In the genomic region with DNA sequence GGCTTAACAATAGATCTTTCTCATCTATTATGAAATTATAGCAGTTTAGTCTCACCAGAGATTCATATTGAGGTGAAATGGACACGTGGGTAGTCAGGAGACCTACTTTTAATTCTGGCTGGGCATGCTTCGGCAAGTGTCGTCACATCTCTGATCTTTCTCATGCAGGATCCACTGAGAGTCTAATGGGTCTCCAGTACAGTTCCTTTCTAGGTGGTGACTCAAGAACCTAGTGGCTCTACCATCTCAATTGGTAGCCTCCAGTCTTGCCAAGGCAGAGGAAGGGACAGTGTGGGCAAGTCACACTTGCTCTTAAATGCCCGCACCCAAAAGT, we compare ENCODE assay signal across 20 cellular contexts.
A peak's percentile ranks its signal among the peaks of the same experiment; 100 is the strongest.
DNase-seq lines count a peak whose midpoint lies in the region; ATAC-seq, FAIRE-seq and TF ChIP-seq lines count a peak whose summit lies in the region.
"Had no signal": no experiment of that assay in that cellular context is flagged by ENCODE, and none has a peak within 500 bp of the region (broad histone marks: within the 10 kb centered on the region; RNA-seq: fewer than 3 reads in every experiment).

No MANE protein-coding gene starts in this region.

- H3K4me3 ChIP-seq in HEK293 (ENCODE audit: low read depth, low read length) (no peak overlapping the region), H1 (ENCODE audit: extremely low read depth in 1 of 4, insufficient read depth in 2 of 4, low read depth in 3 of 4, low read length in 4 of 4) (no peak overlapping the region), stomach (no peak overlapping the region)
- H3K4me3 ChIP-seq: A549, MG63, PC-9 had no signal

- no peak for TF ChIP-seq RAD21 in H1 (IDR thresholded peaks at IDR 0.05 in 1 of 2, conservative IDR thresholded peaks at IDR 0.05 in 1 of 2; ENCODE audit: low read depth in 2 of 2, low read length in 2 of 2)

- TF ChIP-seq CTCF in HEK293 (tag by site-specific recombination; IDR thresholded peaks at IDR 0.05) (no peak), H1 (IDR thresholded peaks at IDR 0.05; ENCODE audit: control extremely low read depth in 1 of 3, insufficient read depth in 1 of 3, low read depth in 1 of 3, low read length in 3 of 3) (no peak), stomach (IDR thresholded peaks at IDR 0.05) (no peak)

- TF ChIP-seq EP300 in H1 (IDR thresholded peaks at IDR 0.05; ENCODE audit: borderline replicate concordance in 1 of 2, low read depth in 2 of 2, low read length in 2 of 2) (no peak), stomach (IDR thresholded peaks at IDR 0.05) (no peak)

- H2BK5ac ChIP-seq in H1 (ENCODE audit: low read depth, low read length), result no peak overlapping the region

- POLR2A ChIA-PET in HEK293 (lab: Yijun Ruan, JAX) (no interaction called here), H1 (lab: Charles Lee; ENCODE audit: partially characterized antibody) (no interaction called here)

- no peaks in the 10 kb centered on the region; a peak in 1 of 7 replicates for H3K27me3 ChIP-seq in H1 (replicated peaks in 1 of 4; ENCODE audit: control insufficient read depth in 3 of 4, extremely low read depth in 1 of 4, insufficient read depth in 3 of 4, low read length in 3 of 4)
- H3K27me3 ChIP-seq in stomach, result peaks cover 0 to under 1% (median 0%) of the 10 kb centered on the region in 3 donors
- H3K27me3 ChIP-seq: MG63 had no signal

- H4K20me1 ChIP-seq in H1 (replicated peaks in 1 of 2; ENCODE audit: control insufficient read depth in 1 of 2, insufficient read depth in 2 of 2, low read length in 2 of 2), result no peaks in the 10 kb centered on the region

- H3K4me1 ChIP-seq in HEK293 (ENCODE audit: control insufficient read depth, insufficient read depth, low read length), result no peaks in the 10 kb centered on the region
- no peaks in the 10 kb centered on the region for H3K4me1 ChIP-seq in H1 (replicated peaks in 1 of 4; ENCODE audit: control insufficient read depth in 3 of 4, insufficient read depth in 4 of 4, low read length in 3 of 4)
- H3K4me1 ChIP-seq in stomach, result peaks cover 0 to 42% (median 6%) of the 10 kb centered on the region in 4 donors
- H3K4me1 ChIP-seq: Caco-2 had no signal

- H3K36me3 ChIP-seq in HEK293 (ENCODE audit: control insufficient read depth in 2 of 2, insufficient read depth in 1 of 2, low read length in 2 of 2) (no peaks in the 10 kb centered on the region), H1 (ENCODE audit: control insufficient read depth in 2 of 4, insufficient read depth in 4 of 4, low read length in 3 of 4) (no peaks in the 10 kb centered on the region), stomach (no peaks in the 10 kb centered on the region)

- H3K14ac ChIP-seq in H1 (ENCODE audit: insufficient read length), result no peak overlapping the region

- H2AFZ ChIP-seq in H1 (ENCODE audit: low read length), result no peak overlapping the region
- H2AFZ ChIP-seq: PC-9 had no signal

- WGBS in H1 (ENCODE audit: extremely low coverage in 1 of 2, insufficient coverage in 1 of 2, insufficient read length in 1 of 2, insufficient replicate concordance in 2 of 2, low coverage in 1 of 2, low lambda C conversion rate in 2 of 2, missing lambda C conversion rate in 1 of 2), 2 experiments, result 90% methylated on average over 4 of the region's 4 CpGs; no CpG with 5 or more reads in 1 of the 2 experiments
- 61 to 90% (median 83%) methylated on average over 4 of the region's 4 CpGs for whole genome bisulfite sequencing in stomach, 5 donors

- no peak overlapping the region for H3K23ac ChIP-seq in H1 (ENCODE audit: insufficient read length)

- H3K4me2 ChIP-seq in H1 (ENCODE audit: insufficient read depth in 1 of 2, low read depth in 2 of 2, low read length in 2 of 2), result no peak overlapping the region
- H3K4me2 ChIP-seq: A549, PC-9 had no signal

- no peak overlapping the region for H3K4ac ChIP-seq in H1 (replicated peaks; ENCODE audit: insufficient read length, low read depth, low read length)

- TF ChIP-seq POLR2A in H1 (IDR thresholded peaks at IDR 0.05; ENCODE audit: control extremely low read depth in 1 of 2, low read depth in 2 of 2, low read length in 2 of 2) (no peak), stomach (IDR thresholded peaks at IDR 0.05) (no peak)

- H3K27ac ChIP-seq in HEK293 (ENCODE audit: extremely low read depth, low read depth, low read length) (no peak overlapping the region), H1 (ENCODE audit: low read depth, low read length) (no peak overlapping the region), stomach (peak overlapping the region in 3 of 5 donors; percentile 5 to 87 (median 43))
- H3K27ac ChIP-seq: A549, PC-9 had no signal

- H2BK12ac ChIP-seq in H1 (ENCODE audit: low read depth, low read length), result no peak overlapping the region

- H3K9me3 ChIP-seq in HEK293 (ENCODE audit: control insufficient read depth, insufficient read depth, low read depth, low read length), result no peaks in the 10 kb centered on the region
- no peaks in the 10 kb centered on the region for H3K9me3 ChIP-seq in H1 (ENCODE audit: insufficient read depth in 2 of 2, low read depth in 1 of 2, low read length in 1 of 2)
- no peaks in the 10 kb centered on the region for H3K9me3 ChIP-seq in stomach
- H3K9me3 ChIP-seq: A549, Caco-2, MG63 had no signal

- H3K79me1 ChIP-seq in H1 (ENCODE audit: low read depth, low read length), result no peaks in the 10 kb centered on the region

- no peaks in the 10 kb centered on the region for H3K79me2 ChIP-seq in H1 (ENCODE audit: control insufficient read depth in 1 of 2, insufficient read depth in 2 of 2, low read length in 2 of 2)

- no peaks in the 10 kb centered on the region for H3K23me2 ChIP-seq in H1 (ENCODE audit: low read depth, low read length)

- H2BK15ac ChIP-seq in H1 (ENCODE audit: low read length), result peak overlapping the region; percentile 10; the same call in 1 of the 2 replicates

- H2BK120ac ChIP-seq in H1 (replicated peaks; ENCODE audit: low read depth, low read length), result no peak overlapping the region

- no peak overlapping the region for H3K9ac ChIP-seq in H1 (replicated peaks in 1 of 4; ENCODE audit: extremely low read depth in 1 of 4, low read depth in 3 of 4, low read length in 3 of 4)

- H4K8ac ChIP-seq in H1 (ENCODE audit: extremely low read depth, insufficient read depth, low read length), result no peak overlapping the region

- no peak overlapping the region for H4K91ac ChIP-seq in H1 (replicated peaks; ENCODE audit: insufficient read length, low read length)

- no peak overlapping the region for H2BK20ac ChIP-seq in H1 (ENCODE audit: low read length)

- no peak overlapping the region for H3K18ac ChIP-seq in H1 (ENCODE audit: extremely low read depth, low read length)

- no peak overlapping the region for H3K56ac ChIP-seq in H1 (replicated peaks; ENCODE audit: insufficient read length, low read depth, low read length)

- ATAC-seq in HG02884 (IDR thresholded peaks at IDR 0.05; ENCODE audit: unreplicated experiment) (no peak), GM19397 (IDR thresholded peaks at IDR 0.05; ENCODE audit: unreplicated experiment) (no peak)
- ATAC-seq: A549; CD8-positive, alpha-beta T cell had no signal

- no peak overlapping the region for H2AK5ac ChIP-seq in H1 (ENCODE audit: low read depth, low read length)

- CTCF ChIA-PET in HEK293 (lab: Yijun Ruan, JAX) (no interaction called here), H1 (lab: Charles Lee; ENCODE audit: partially characterized antibody) (interaction anchor here (0.7 to 7.9 kb wide), 5 partner anchors 53 to 121 kb away, joined by 3 to 57 read pairs (median 4); partner anchors contain the start of gene KCNB1)

- intact Hi-C loops in posterior vena cava (cut with DNase I) (no loop called here), stomach (cut with DNase I; ENCODE audit: low total_unique reads) (no loop called here)

- FAIRE-seq in H1 (lab: Jason Lieb, UNC), result no peak
- FAIRE-seq: A549, G401.6 had no signal

- no peak overlapping the region for H4K5ac ChIP-seq in H1 (ENCODE audit: insufficient read length, low read depth, low read length)

- no peak for DNase-seq in H1 (ENCODE audit: low read depth in 1 of 2, low spot score in 2 of 2)
- peak; percentile 31 for DNase-seq in posterior vena cava (ENCODE audit: low spot score)
- no peak for DNase-seq in stomach
- no peak for DNase-seq in activated naive CD4-positive, alpha-beta T cell treated with Interleukin-2 at 50 U/mL for 16 hours
- DNase-seq in amniotic stem cell (lab: John Stamatoyannopoulos, UW), result no peak
- DNase-seq: AML-193; C1 segment of cervical spinal cord; Caco-2; CD8-positive, alpha-beta T cell; IMR-90; KG1; MG63; NCI-H526 treated with DMSO at 0.1 percent for 48 hours; PC-9; RPMI8226 had no signal

TF ChIP-seq in HEK293, 187 proteins besides CTCF, POLR2A, EP300 and RAD21 (continues in another document):
- TF ChIP-seq ZNF837 (tag by site-specific recombination; IDR thresholded peaks at IDR 0.05), result no peak
- TF ChIP-seq, protein P1, sequence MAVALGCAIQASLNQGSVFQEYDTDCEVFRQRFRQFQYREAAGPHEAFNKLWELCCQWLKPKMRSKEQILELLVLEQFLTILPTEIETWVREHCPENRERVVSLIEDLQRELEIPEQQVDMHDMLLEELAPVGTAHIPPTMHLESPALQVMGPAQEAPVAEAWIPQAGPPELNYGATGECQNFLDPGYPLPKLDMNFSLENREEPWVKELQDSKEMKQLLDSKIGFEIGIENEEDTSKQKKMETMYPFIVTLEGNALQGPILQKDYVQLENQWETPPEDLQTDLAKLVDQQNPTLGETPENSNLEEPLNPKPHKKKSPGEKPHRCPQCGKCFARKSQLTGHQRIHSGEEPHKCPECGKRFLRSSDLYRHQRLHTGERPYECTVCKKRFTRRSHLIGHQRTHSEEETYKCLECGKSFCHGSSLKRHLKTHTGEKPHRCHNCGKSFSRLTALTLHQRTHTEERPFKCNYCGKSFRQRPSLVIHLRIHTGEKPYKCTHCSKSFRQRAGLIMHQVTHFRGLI (tag by site-specific recombination; IDR thresholded peaks at IDR 0.05), result peak; percentile 50; the same call in 1 of the 2 replicates

TF ChIP-seq in H1, 55 proteins besides CTCF, POLR2A, EP300 and RAD21 (continues in another document):
- TF ChIP-seq ZNF274 (IDR thresholded peaks at IDR 0.05; ENCODE audit: borderline replicate concordance, extremely low read depth, low read length), result no peak
- TF ChIP-seq POLR2AphosphoS5 (IDR thresholded peaks at IDR 0.05; ENCODE audit: low read depth, low read length), result no peak
- no peak for TF ChIP-seq SIN3A (conservative IDR thresholded peaks at IDR 0.05 in 1 of 2, IDR thresholded peaks at IDR 0.05 in 1 of 2; ENCODE audit: low read depth in 1 of 2, low read length in 2 of 2)
- no peak for TF ChIP-seq CTBP2 (IDR thresholded peaks at IDR 0.05; ENCODE audit: borderline replicate concordance, insufficient read depth, insufficient read length, low read length)

Comparison
In these comparisons a context has a peak if more than half of its experiments do, and no peak if none do; other contexts are left out.
1. H3K27ac ChIP-seq: peak in stomach (3 of 5); none in HEK293 (single experiment) and H1 (single experiment).